19 cellular contexts compared by ENCODE assay signal in genomic region chr1:40479156-40479555, GRCh38. TPM values are rescaled to one million over a fixed set of nuclear protein-coding genes. Genes with fewer than 3 reads are reported as not detected.
DNase-seq lines count a peak whose midpoint lies in the region; ATAC-seq and TF ChIP-seq lines count a peak whose summit lies in the region.
"Had no signal": no experiment of that assay in that cellular context is flagged by ENCODE, and none has a peak within 500 bp of the region (broad histone marks: within the 10 kb centered on the region; RNA-seq: fewer than 3 reads in every experiment).

No MANE protein-coding gene starts in this region.

- H4K20me1 ChIP-seq in BLaER1 treated with 17β-estradiol and CSF1 and Interleukin-3, amounts not matched to agents 10 nM and 100 nM: no peaks in the 10 kb centered on the region

- ATAC-seq in activated CD8-positive, alpha-beta T cell treated with anti-CD3 and anti-CD28 coated beads for 36 hours: no peak
- ATAC-seq in natural killer cell: no peak

- no peaks in the 10 kb centered on the region for H3K27me3 ChIP-seq in BLaER1 treated with 17β-estradiol and CSF1 and Interleukin-3, amounts not matched to agents 10 nM and 100 nM
- no peaks in the 10 kb centered on the region for H3K27me3 ChIP-seq in CD4-positive, alpha-beta memory T cell (ENCODE audit: insufficient read depth, low read length)
- H3K27me3 ChIP-seq: breast epithelium, colonic mucosa had no signal

- POLR2A ChIA-PET in CD4-positive, alpha-beta memory T cell (lab: Charles Lee; ENCODE audit: partially characterized antibody): interaction anchor here (0.5 to 3.2 kb wide), 3 partner anchors 20 to 86 kb away, joined by 3 to 20 read pairs (median 3); partner anchors contain the start of gene ZFP69B
- POLR2A ChIA-PET in activated CD8-positive, alpha-beta T cell treated with anti-CD3 and anti-CD28 coated beads for 36 hours (lab: Charles Lee): interaction anchor here (0.5 to 2.5 kb wide), 4 partner anchors 24 to 29 kb away, joined by 3 to 14 read pairs (median 6); partner anchors contain the start of genes EXO5 and ZFP69B

- peak overlapping the region; percentile 80 to 98 (median 93); a peak in 17 of 22 replicates for H3K4me2 ChIP-seq in BLaER1 treated with 17β-estradiol and CSF1 and Interleukin-3, amounts not matched to agents 10 nM and 100 nM

- H3K9me3 Mint-ChIP-seq in CD4-positive, alpha-beta memory T cell: peaks cover 0 to 53% (median 34%) of the 10 kb centered on the region in 8 donors
- peaks cover 35% of the 10 kb centered on the region for H3K9me3 Mint-ChIP-seq in activated CD8-positive, alpha-beta T cell treated with anti-CD3 and anti-CD28 coated beads for 36 hours
- H3K9me3 Mint-ChIP-seq in natural killer cell (peaks cover 4 to 9% of the 10 kb centered on the region in 2 donors), osteocyte (ENCODE audit: unreplicated experiment) (peaks cover 15% of the 10 kb centered on the region)

- no peaks in the 10 kb centered on the region for H3K27me3 Mint-ChIP-seq in CD4-positive, alpha-beta memory T cell
- H3K27me3 Mint-ChIP-seq in activated CD8-positive, alpha-beta T cell treated with anti-CD3 and anti-CD28 coated beads for 36 hours: no peaks in the 10 kb centered on the region
- H3K27me3 Mint-ChIP-seq in natural killer cell (ENCODE audit: low read depth in 2 of 2) (no peaks in the 10 kb centered on the region), osteocyte (ENCODE audit: unreplicated experiment) (no peaks in the 10 kb centered on the region)

- H3K4me3 ChIP-seq in BLaER1 treated with 17β-estradiol and CSF1 and Interleukin-3, amounts not matched to agents 10 nM and 100 nM: 0 out of 20 replicates have a peak overlapping the region, but pooled peaks of 1 of the 10 experiments have one; percentile 76
- H3K4me3 ChIP-seq in CD4-positive, alpha-beta memory T cell (ENCODE audit: low read length in 2 of 2): no peak overlapping the region
- H3K4me3 ChIP-seq: breast epithelium, colonic mucosa, lung had no signal

- peaks cover 49 to 50% of the 10 kb centered on the region in 2 donors for H3K36me3 Mint-ChIP-seq in CD4-positive, alpha-beta memory T cell
- peaks cover 63% of the 10 kb centered on the region for H3K36me3 Mint-ChIP-seq in activated CD8-positive, alpha-beta T cell treated with anti-CD3 and anti-CD28 coated beads for 36 hours (ENCODE audit: low read depth)
- H3K36me3 Mint-ChIP-seq in natural killer cell: peaks cover 19% of the 10 kb centered on the region
- H3K36me3 Mint-ChIP-seq in osteocyte (ENCODE audit: unreplicated experiment): peaks cover 29% of the 10 kb centered on the region

- CTCF ChIA-PET in CD4-positive, alpha-beta memory T cell (lab: Charles Lee; ENCODE audit: partially characterized antibody): no interaction called here
- CTCF ChIA-PET in activated CD8-positive, alpha-beta T cell treated with anti-CD3 and anti-CD28 coated beads for 36 hours (lab: Charles Lee): interaction anchor here (1.4 to 1.9 kb wide), 2 partner anchors 41 to 53 kb away, joined by 5 to 9 read pairs; no protein-coding TSS in a partner anchor

- no peak for DNase-seq in CD4-positive, alpha-beta memory T cell
- DNase-seq in activated CD8-positive, alpha-beta T cell treated with anti-CD3 and anti-CD28 coated beads for 36 hours: peak; percentile 41
- no peak for DNase-seq in natural killer cell
- DNase-seq in medulla oblongata (ENCODE audit: extremely low spot score): no peak
- no peak for DNase-seq in osteocyte (ENCODE audit: extremely low spot score, unreplicated experiment)
- no peak for DNase-seq in putamen (ENCODE audit: low spot score)
- DNase-seq: activated CD4-positive, CD25-positive, alpha-beta regulatory T cell; activated effector memory CD4-positive, alpha-beta T cell treated with Interleukin-2 at 50 U/mL for 16 hours; Calu3; colonic mucosa; GM23248; kidney; NCI-H1092; NCI-H187 treated with DMSO at 0.1 percent for 48 hours; T1000 had no signal

- peaks cover 61 to 81% (median 74%) of the 10 kb centered on the region in 11 experiments for H3K9me3 ChIP-seq in BLaER1 treated with 17β-estradiol and CSF1 and Interleukin-3, amounts not matched to agents 10 nM and 100 nM (replicated peaks in 1 of 11)
- H3K9me3 ChIP-seq in CD4-positive, alpha-beta memory T cell (ENCODE audit: control insufficient read depth in 1 of 2, low read length in 2 of 2): peaks cover 0 to 3% of the 10 kb centered on the region in 2 donors
- H3K9me3 ChIP-seq: colonic mucosa had no signal

- intact Hi-C loops in CD4-positive, alpha-beta memory T cell (cut with micrococcal nuclease): no loop called here
- intact Hi-C loops in activated CD8-positive, alpha-beta T cell treated with anti-CD3 and anti-CD28 coated beads for 36 hours (cut with micrococcal nuclease): no loop called here
- intact Hi-C loops in natural killer cell (cut with micrococcal nuclease): no loop called here

- no peak overlapping the region for H3K27ac ChIP-seq in BLaER1 treated with 17β-estradiol and CSF1 and Interleukin-3, amounts not matched to agents 10 nM and 100 nM
- H3K27ac ChIP-seq in CD4-positive, alpha-beta memory T cell (ENCODE audit: low read depth, low read length): no peak overlapping the region
- H3K27ac ChIP-seq: breast epithelium, colonic mucosa, GM23248, parathyroid adenoma had no signal

- H3K4me1 ChIP-seq in BLaER1 treated with 17β-estradiol and CSF1 and Interleukin-3, amounts not matched to agents 10 nM and 100 nM: peaks cover 14 to 27% (median 21%) of the 10 kb centered on the region in 10 experiments
- H3K4me1 ChIP-seq in CD4-positive, alpha-beta memory T cell (ENCODE audit: insufficient read depth, low read length): peaks cover 13% of the 10 kb centered on the region
- H3K4me1 ChIP-seq: colonic mucosa, parathyroid adenoma had no signal

- H3K9ac ChIP-seq in BLaER1 treated with 17β-estradiol and CSF1 and Interleukin-3, amounts not matched to agents 10 nM and 100 nM: no peak overlapping the region
- H3K9ac ChIP-seq: GM23248, parathyroid adenoma had no signal

- H3K36me3 ChIP-seq in BLaER1 treated with 17β-estradiol and CSF1 and Interleukin-3, amounts not matched to agents 10 nM and 100 nM: peaks cover 38 to 55% (median 50%) of the 10 kb centered on the region in 11 experiments
- H3K36me3 ChIP-seq in CD4-positive, alpha-beta memory T cell (ENCODE audit: insufficient read depth, low read length): peaks cover 15% of the 10 kb centered on the region
- H3K36me3 ChIP-seq: breast epithelium, colonic mucosa had no signal

- no peak for TF ChIP-seq CTCF in activated CD8-positive, alpha-beta T cell treated with anti-CD3 and anti-CD28 coated beads for 36 hours (IDR thresholded peaks at IDR 0.05)
- TF ChIP-seq CTCF in natural killer cell (IDR thresholded peaks at IDR 0.05) (no peak), osteocyte (IDR thresholded peaks at IDR 0.05) (no peak)

- peak overlapping the region in 5 of 8 donors; percentile 17 to 57 (median 48) for H3K4me3 Mint-ChIP-seq in CD4-positive, alpha-beta memory T cell
- peak overlapping the region; percentile 2 for H3K4me3 Mint-ChIP-seq in activated CD8-positive, alpha-beta T cell treated with anti-CD3 and anti-CD28 coated beads for 36 hours
- H3K4me3 Mint-ChIP-seq in natural killer cell (peak overlapping the region; percentile 42), osteocyte (ENCODE audit: unreplicated experiment) (no peak overlapping the region)

- peaks cover 16 to 26% (median 23%) of the 10 kb centered on the region in 4 donors for H3K4me1 Mint-ChIP-seq in CD4-positive, alpha-beta memory T cell
- peaks cover 21% of the 10 kb centered on the region for H3K4me1 Mint-ChIP-seq in activated CD8-positive, alpha-beta T cell treated with anti-CD3 and anti-CD28 coated beads for 36 hours (ENCODE audit: low read depth)
- H3K4me1 Mint-ChIP-seq in natural killer cell (peaks cover 24 to 28% of the 10 kb centered on the region in 2 donors), osteocyte (ENCODE audit: unreplicated experiment) (peaks cover 16% of the 10 kb centered on the region)

- peak overlapping the region in 5 of 7 donors; percentile 4 to 49 (median 25) for H3K27ac Mint-ChIP-seq in CD4-positive, alpha-beta memory T cell
- peak overlapping the region; percentile 23 for H3K27ac Mint-ChIP-seq in activated CD8-positive, alpha-beta T cell treated with anti-CD3 and anti-CD28 coated beads for 36 hours
- H3K27ac Mint-ChIP-seq in natural killer cell (peak overlapping the region; percentile 60 to 63), osteocyte (ENCODE audit: unreplicated experiment) (no peak overlapping the region)

RNA-seq across cellular contexts. Expression of gene ZFP69, which starts 2.1 kb away (rescaled TPM):
- 1 to 10 TPM; 3.3 to 4.3 TPM for total RNA-seq in CD4-positive, alpha-beta memory T cell
- 1 to 10 TPM; 3.8 to 6.1 TPM for polyA plus RNA-seq in CD4-positive, alpha-beta memory T cell
- 1 to 10 TPM; 4.2 to 4.7 TPM for total RNA-seq in activated CD8-positive, alpha-beta T cell treated with anti-CD3 and anti-CD28 coated beads for 36 hours
- total RNA-seq in natural killer cell: 1 to 10 TPM; 4.6 to 5.4 (median 4.6) TPM
- 3.7 and 4.9 TPM in 2 replicates for total RNA-seq in osteocyte

RNA-seq across cellular contexts. Expression of gene ZFP69B, which starts 28.9 kb away (rescaled TPM):
- total RNA-seq in CD4-positive, alpha-beta memory T cell: 1 to 10 TPM; 7.5 to 7.9 TPM
- polyA plus RNA-seq in CD4-positive, alpha-beta memory T cell: 1 to 10 TPM; 2.1 to 2.4 TPM
- total RNA-seq in activated CD8-positive, alpha-beta T cell treated with anti-CD3 and anti-CD28 coated beads for 36 hours: 1 to 10 TPM; 3.5 to 4.1 TPM
- total RNA-seq in natural killer cell: 1 to 10 TPM; 2.2 to 2.4 (median 2.3) TPM
- 6.7 TPM in 2 replicates for total RNA-seq in osteocyte

RNA-seq across cellular contexts. Expression of gene EXO5, which starts 29.4 kb away (rescaled TPM):
- 10 to 100 TPM; 10.1 to 10.7 TPM for total RNA-seq in CD4-positive, alpha-beta memory T cell
- polyA plus RNA-seq in CD4-positive, alpha-beta memory T cell: 1 to 10 TPM; 4.0 to 6.8 TPM
- total RNA-seq in activated CD8-positive, alpha-beta T cell treated with anti-CD3 and anti-CD28 coated beads for 36 hours: 10 to 100 TPM in 1 of 2 experiments, 1 to 10 TPM in 1; 8.7 to 10.2 TPM
- 10 to 100 TPM in 2 of 3 donors, 1 to 10 TPM in 1; 9.6 to 17.0 (median 10.1) TPM for total RNA-seq in natural killer cell
- total RNA-seq in osteocyte: 9.7 and 10.0 TPM in 2 replicates

RNA-seq across cellular contexts. Expression of gene ZNF684, which starts 52.3 kb away (rescaled TPM):
- total RNA-seq in CD4-positive, alpha-beta memory T cell: 1 to 10 TPM; 4.4 to 5.5 TPM
- polyA plus RNA-seq in CD4-positive, alpha-beta memory T cell: 1 to 10 TPM; 2.0 to 3.8 TPM
- total RNA-seq in activated CD8-positive, alpha-beta T cell treated with anti-CD3 and anti-CD28 coated beads for 36 hours: 1 to 10 TPM; 4.2 to 4.4 TPM
- total RNA-seq in natural killer cell (1 to 10 TPM; 5.5 to 9.7 (median 5.7) TPM), osteocyte (4.7 and 5.4 TPM in 2 replicates)
